1 cellular context compared by ENCODE assay signal in the genomic region with DNA sequence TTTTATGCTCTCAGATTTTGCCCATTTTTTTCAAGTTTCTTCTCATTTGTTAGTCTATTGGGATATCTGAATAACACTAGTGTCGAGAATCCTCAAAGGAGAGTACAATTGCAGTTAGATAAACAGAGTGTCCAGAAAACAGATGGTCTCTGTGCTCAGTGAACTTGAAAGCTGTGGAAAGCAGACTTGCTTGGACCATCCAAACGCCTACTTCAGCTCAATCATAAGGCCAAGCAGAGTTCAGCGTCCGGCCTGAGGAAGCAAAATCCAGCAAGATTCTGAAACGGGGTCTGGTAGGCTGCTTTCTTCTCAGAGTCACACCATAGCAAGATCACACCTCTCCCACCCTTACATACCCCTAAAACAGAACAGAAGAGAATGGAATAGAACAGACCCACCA.
TF ChIP-seq lines count a peak whose summit lies in the region.

No MANE protein-coding gene starts in this region.

TF ChIP-seq in HepG2, 621 proteins besides CTCF, POLR2A, EP300 and RAD21 (continued from another document):
- no peak for TF ChIP-seq ZBTB25 (CRISPR knock-in tag; IDR thresholded peaks at IDR 0.05)
- no peak for TF ChIP-seq ZNF674 (CRISPR knock-in tag; IDR thresholded peaks at IDR 0.05; ENCODE audit: low read depth)
- TF ChIP-seq ZNF598 (CRISPR knock-in tag; IDR thresholded peaks at IDR 0.05; ENCODE audit: borderline replicate concordance) = no peak
- no peak for TF ChIP-seq MATR3 (CRISPR knock-in tag; IDR thresholded peaks at IDR 0.05)
- TF ChIP-seq ZC3H4 (CRISPR knock-in tag; IDR thresholded peaks at IDR 0.05; ENCODE audit: borderline replicate concordance) = no peak
TF ChIP-seq in HepG2: peak in this region for 0.
